ENCODE assay signal across 14 cellular contexts in genomic region chr2:207896525-207897295, GRCh38.
A peak's percentile ranks its signal among the peaks of the same experiment; 100 is the strongest.
DNase-seq lines count a peak whose midpoint lies in the region; ATAC-seq and TF ChIP-seq lines count a peak whose summit lies in the region.
"Had no signal": no experiment of that assay in that cellular context is flagged by ENCODE, and none has a peak within 500 bp of the region (broad histone marks: within the 10 kb centered on the region; RNA-seq: fewer than 3 reads in every experiment).

No MANE protein-coding gene starts in this region.

- no peaks in the 10 kb centered on the region for H3K36me3 ChIP-seq in GM23338 (ENCODE audit: insufficient read depth)
- no peaks in the 10 kb centered on the region for H3K36me3 ChIP-seq in rectal smooth muscle tissue (ENCODE audit: control insufficient read depth, insufficient read depth, low read length)
- H3K36me3 ChIP-seq in left lung, result peaks cover 0 to 16% of the 10 kb centered on the region in 2 donors
- H3K36me3 ChIP-seq: SJSA1 had no signal

- H3K36me3 Mint-ChIP-seq in GM23338 (ENCODE audit: low read depth), result no peaks in the 10 kb centered on the region

- H3K4me1 ChIP-seq in GM23338 (ENCODE audit: insufficient read depth) (peaks cover 32% of the 10 kb centered on the region), rectal smooth muscle tissue (ENCODE audit: control insufficient read depth, insufficient read depth, low read length) (peaks cover 9% of the 10 kb centered on the region), left lung (no peaks in the 10 kb centered on the region)
- H3K4me1 ChIP-seq: SJSA1 had no signal

- H4K20me1 ChIP-seq in GM23338 (replicated peaks; ENCODE audit: insufficient read depth), result no peaks in the 10 kb centered on the region

- ATAC-seq in GM23338, result peak; percentile 94
- ATAC-seq in left lung, result no peak
- ATAC-seq: activated CD4-positive, alpha-beta T cell treated with anti-CD3 and anti-CD28 coated beads for 36 hours; stimulated activated naive CD8-positive, alpha-beta T cell treated with anti-CD3 and anti-CD28 coated beads, Interleukin-15, amount 100 ng/mL, for 72 hours had no signal

- peaks cover 48% of the 10 kb centered on the region for H3K4me1 Mint-ChIP-seq in GM23338
- H3K4me1 Mint-ChIP-seq: activated CD4-positive, alpha-beta T cell treated with anti-CD3 and anti-CD28 coated beads for 36 hours; naive B cell; stimulated activated naive CD8-positive, alpha-beta T cell treated with anti-CD3 and anti-CD28 coated beads, Interleukin-15, amount 100 ng/mL, for 72 hours had no signal

- peak overlapping the region; percentile 48 for H3K4me2 ChIP-seq in GM23338

- no peaks in the 10 kb centered on the region for H3K9me2 ChIP-seq in GM23338 (ENCODE audit: insufficient read depth)

- H3K27ac Mint-ChIP-seq in GM23338, result peak overlapping the region; percentile 94
- H3K27ac Mint-ChIP-seq: activated CD4-positive, alpha-beta T cell treated with anti-CD3 and anti-CD28 coated beads for 36 hours; activated naive CD4-positive, alpha-beta T cell treated with anti-CD3 and anti-CD28 coated beads for 36 hours; naive B cell; stimulated activated naive CD8-positive, alpha-beta T cell treated with anti-CD3 and anti-CD28 coated beads, Interleukin-15, amount 100 ng/mL, for 72 hours had no signal

- no peaks in the 10 kb centered on the region for H3K79me2 ChIP-seq in GM23338 (replicated peaks; ENCODE audit: insufficient read depth)

- peak; percentile 83 for DNase-seq in GM23338 (ENCODE audit: low spot score)
- DNase-seq in NCI-H82 (lab: John Stamatoyannopoulos, UW), result peak; percentile 69
- no peak for DNase-seq in fibroblast of the aortic adventitia (ENCODE audit: low read depth)
- no peak for DNase-seq in NCI-H524 treated with DMSO at 0.1 percent for 48 hours (lab: John Stamatoyannopoulos, UW)
- DNase-seq in left lung, result no peak
- no peak for DNase-seq in NCI-H1105 treated with DMSO at 0.1 percent for 48 hours (lab: John Stamatoyannopoulos, UW)
- DNase-seq: activated CD4-positive, alpha-beta T cell treated with anti-CD3 and anti-CD28 coated beads for 36 hours; activated naive CD4-positive, alpha-beta T cell treated with anti-CD3 and anti-CD28 coated beads for 36 hours; GDM1; naive B cell; NCI-H2029; stimulated activated naive CD8-positive, alpha-beta T cell treated with anti-CD3 and anti-CD28 coated beads, Interleukin-15, amount 100 ng/mL, for 72 hours had no signal

- H3K4me3 ChIP-seq in GM23338 (peak overlapping the region; percentile 20; the same call in 1 of the 2 replicates), fibroblast of the aortic adventitia (ENCODE audit: low read depth, low read length) (no peak overlapping the region), rectal smooth muscle tissue (ENCODE audit: low read length) (no peak overlapping the region), left lung (no peak overlapping the region)
- H3K4me3 ChIP-seq: SJSA1 had no signal

- no peaks in the 10 kb centered on the region for H3K9me3 ChIP-seq in left lung
- H3K9me3 ChIP-seq: SJSA1 had no signal

- H3K27ac ChIP-seq in GM23338 (ENCODE audit: low read depth) (peak overlapping the region; percentile 90), rectal smooth muscle tissue (ENCODE audit: low read depth, low read length) (peak overlapping the region; percentile 15), left lung (no peak overlapping the region)
- H3K27ac ChIP-seq: SJSA1 had no signal

- no peak overlapping the region for H2AFZ ChIP-seq in GM23338

- no peaks in the 10 kb centered on the region for H3K9me3 Mint-ChIP-seq in GM23338
- H3K9me3 Mint-ChIP-seq: activated naive CD4-positive, alpha-beta T cell treated with anti-CD3 and anti-CD28 coated beads for 36 hours; naive B cell; stimulated activated naive CD8-positive, alpha-beta T cell treated with anti-CD3 and anti-CD28 coated beads, Interleukin-15, amount 100 ng/mL, for 72 hours had no signal

- no peak overlapping the region for H3K9ac ChIP-seq in rectal smooth muscle tissue (ENCODE audit: low read length)

- peaks cover 2% of the 10 kb centered on the region for H3K27me3 Mint-ChIP-seq in GM23338 (ENCODE audit: insufficient read depth, low read depth, poor library complexity)
- H3K27me3 Mint-ChIP-seq: activated CD4-positive, alpha-beta T cell treated with anti-CD3 and anti-CD28 coated beads for 36 hours; naive B cell; stimulated activated naive CD8-positive, alpha-beta T cell treated with anti-CD3 and anti-CD28 coated beads, Interleukin-15, amount 100 ng/mL, for 72 hours had no signal

- H3K27me3 ChIP-seq in GM23338 (ENCODE audit: insufficient read depth), result no peaks in the 10 kb centered on the region
- H3K27me3 ChIP-seq in rectal smooth muscle tissue (ENCODE audit: control insufficient read depth, insufficient read depth, low read length), result no peaks in the 10 kb centered on the region
- no peaks in the 10 kb centered on the region for H3K27me3 ChIP-seq in left lung
- H3K27me3 ChIP-seq: SJSA1 had no signal

- TF ChIP-seq CTCF in GM23338 (conservative IDR thresholded peaks at IDR 0.05; ENCODE audit: low read depth in 2 of 2) (peak; percentile 40 to 60), fibroblast of the aortic adventitia (IDR thresholded peaks at IDR 0.05; ENCODE audit: insufficient read depth, low read length) (peak; percentile 18), left lung (IDR thresholded peaks at IDR 0.05) (no peak)

- intact Hi-C loops in left lung (cut with DNase I), result no loop called here

- no peaks in the 10 kb centered on the region for H3F3A ChIP-seq in GM23338 (replicated peaks; ENCODE audit: low read depth)

- H3K4me3 Mint-ChIP-seq in GM23338, result peak overlapping the region; percentile 31; the same call in 2 of the 3 replicates
- H3K4me3 Mint-ChIP-seq: activated CD4-positive, alpha-beta T cell treated with anti-CD3 and anti-CD28 coated beads for 36 hours; activated naive CD4-positive, alpha-beta T cell treated with anti-CD3 and anti-CD28 coated beads for 36 hours; naive B cell; stimulated activated naive CD8-positive, alpha-beta T cell treated with anti-CD3 and anti-CD28 coated beads, Interleukin-15, amount 100 ng/mL, for 72 hours had no signal

TF ChIP-seq in GM23338, 12 proteins besides CTCF, POLR2A, EP300 and RAD21 (continues in another document):
- TF ChIP-seq STAT1 (IDR thresholded peaks at IDR 0.05; ENCODE audit: unreplicated experiment) (no peak), NANOG (IDR thresholded peaks at IDR 0.05; ENCODE audit: borderline replicate concordance) (peak; percentile 52; the same call in 1 of the 2 replicates), JUNB (IDR thresholded peaks at IDR 0.05; ENCODE audit: unreplicated experiment) (no peak), ZNF331 (CRISPR knock-in tag; IDR thresholded peaks at IDR 0.05; ENCODE audit: low read depth) (no peak), ZNF462 (CRISPR knock-in tag; IDR thresholded peaks at IDR 0.05) (peak; percentile 48; the same call in 1 of the 2 replicates)

Comparison
In these comparisons a context has a peak if more than half of its experiments do, and no peak if none do; other contexts are left out.
1. DNase-seq: peak in GM23338 (single experiment) and NCI-H82 (single experiment); none in fibroblast of the aortic adventitia (single experiment), NCI-H524 treated with DMSO at 0.1 percent for 48 hours (single experiment), left lung (0 of 2) and NCI-H1105 treated with DMSO at 0.1 percent for 48 hours (single experiment).
2. H3K27ac ChIP-seq: peak in GM23338 (single experiment) and rectal smooth muscle tissue (single experiment); none in left lung (0 of 2).
3. CTCF ChIP-seq: peak in GM23338 (2 of 2) and fibroblast of the aortic adventitia (single experiment); none in left lung (0 of 2).